Comparison of ENCODE assay signal across 1 cellular context in genomic region chr1:183604811-183605210, GRCh38.
TF ChIP-seq lines count a peak whose summit lies in the region.

No MANE protein-coding gene starts in this region.

TF ChIP-seq in GM23338, 12 proteins besides CTCF, POLR2A, EP300 and RAD21 (continued from another document):
- TF ChIP-seq ZNF462 (CRISPR knock-in tag; IDR thresholded peaks at IDR 0.05) (no peak), NANOG (IDR thresholded peaks at IDR 0.05; ENCODE audit: borderline replicate concordance) (no peak), STAT1 (IDR thresholded peaks at IDR 0.05; ENCODE audit: unreplicated experiment) (no peak), ZNF331 (CRISPR knock-in tag; IDR thresholded peaks at IDR 0.05; ENCODE audit: low read depth) (no peak), ZNF114 (CRISPR knock-in tag; IDR thresholded peaks at IDR 0.05) (no peak), EZH2 (IDR thresholded peaks at IDR 0.05; ENCODE audit: low read depth, unreplicated experiment) (no peak), POLR2AphosphoS5 (IDR thresholded peaks at IDR 0.05; ENCODE audit: low read depth) (no peak), REST (IDR thresholded peaks at IDR 0.05; ENCODE audit: unreplicated experiment) (no peak)
TF ChIP-seq in GM23338: peak in this region for 0.
